Comparison of ENCODE assay signal across 12 cellular contexts in genomic region chr3:113249111-113249510, GRCh38. TPM values are rescaled to one million over a fixed set of nuclear protein-coding genes. Genes with fewer than 3 reads are reported as not detected.
A peak's percentile ranks its signal among the peaks of the same experiment; 100 is the strongest.
DNase-seq lines count a peak whose midpoint lies in the region; ATAC-seq and TF ChIP-seq lines count a peak whose summit lies in the region.
"Had no signal": no experiment of that assay in that cellular context is flagged by ENCODE, and none has a peak within 500 bp of the region (broad histone marks: within the 10 kb centered on the region; RNA-seq: fewer than 3 reads in every experiment).

No MANE protein-coding gene starts in this region.

- H3K27me3 ChIP-seq in adipocyte (replicated peaks; ENCODE audit: control insufficient read depth, insufficient read depth, low read length) (no peaks in the 10 kb centered on the region), gastroesophageal sphincter (no peaks in the 10 kb centered on the region)

- peak overlapping the region; percentile 63 for H3K9ac ChIP-seq in adipocyte (ENCODE audit: low read length)

- no peak for TF ChIP-seq CTCF in gastroesophageal sphincter (IDR thresholded peaks at IDR 0.05)

- TF ChIP-seq EP300 in gastroesophageal sphincter (IDR thresholded peaks at IDR 0.05): no peak

- 28 to 29% methylated on average over 3 of the region's 3 CpGs for WGBS in gastroesophageal sphincter (ENCODE audit: low coverage in 1 of 2), 2 donors

- H3K9me3 ChIP-seq in adipocyte (ENCODE audit: control insufficient read depth, low read length) (no peaks in the 10 kb centered on the region), gastroesophageal sphincter (no peaks in the 10 kb centered on the region)

- ATAC-seq in gastroesophageal sphincter (peak; percentile 63), GM19351 (IDR thresholded peaks at IDR 0.05; ENCODE audit: unreplicated experiment) (no peak), HG03442 (IDR thresholded peaks at IDR 0.05; ENCODE audit: unreplicated experiment) (no peak)

- peak; percentile 81 for DNase-seq in GM04503 (ENCODE audit: low read depth)
- peak; percentile 77 for DNase-seq in adipocyte (ENCODE audit: low read depth)
- DNase-seq in cerebellum (ENCODE audit: low spot score): no peak
- DNase-seq in cerebellar nuclear complex (lab: John Stamatoyannopoulos, UW): no peak
- DNase-seq: NCI-H187; stimulated activated CD4-positive, alpha-beta T cell treated with anti-CD3 and anti-CD28 coated beads, Interleukin-4, amount 100 ng/mL, for 24 hours; T-helper 1 cell had no signal

- peak overlapping the region; percentile 73 to 87 (median 84) for H3K27ac ChIP-seq in gastroesophageal sphincter
- peak overlapping the region in 16 of 21 experiments; percentile 3 to 90 (median 72) for H3K27ac ChIP-seq in skin epidermis

- no peak for TF ChIP-seq POLR2A in gastroesophageal sphincter (IDR thresholded peaks at IDR 0.05)

- H3K36me3 ChIP-seq in adipocyte (ENCODE audit: control insufficient read depth, insufficient read depth, low read length, severe bottlenecking) (peaks cover 36% of the 10 kb centered on the region), gastroesophageal sphincter (peaks cover 0 to 39% of the 10 kb centered on the region in 2 donors)

- H3K4me1 ChIP-seq in adipocyte (ENCODE audit: control insufficient read depth, insufficient read depth, low read length): peaks cover 50% of the 10 kb centered on the region
- H3K4me1 ChIP-seq in gastroesophageal sphincter: peaks cover 28 to 78% (median 35%) of the 10 kb centered on the region in 3 donors

- H3K4me3 ChIP-seq in adipocyte (ENCODE audit: low read length) (no peak overlapping the region), gastroesophageal sphincter (no peak overlapping the region), skin epidermis (no peak overlapping the region)
- H3K4me3 ChIP-seq: lung had no signal

RNA-seq across cellular contexts. Expression of gene BOC, which starts 37.8 kb away (rescaled TPM):
- total RNA-seq in gastroesophageal sphincter (100 to 1,000 TPM in 1 of 4 donors, 10 to 100 TPM in 3; 41.5 to 130 (median 73.9) TPM), cerebellum (88.6 TPM)

Comparison
In these comparisons a context has a peak if more than half of its experiments do, and no peak if none do; other contexts are left out.
1. DNase-seq: peak in GM04503 (single experiment) and adipocyte (single experiment); none in cerebellum (single experiment) and cerebellar nuclear complex (0 of 2).